ENCODE assay signal across 20 cellular contexts in genomic region chr4:22458112-22458511, GRCh38. TPM values are rescaled to one million over a fixed set of nuclear protein-coding genes. Genes with fewer than 3 reads are reported as not detected.
DNase-seq lines count a peak whose midpoint lies in the region; ATAC-seq, FAIRE-seq and TF ChIP-seq lines count a peak whose summit lies in the region.
"Had no signal": no experiment of that assay in that cellular context is flagged by ENCODE, and none has a peak within 500 bp of the region (broad histone marks: within the 10 kb centered on the region; RNA-seq: fewer than 3 reads in every experiment).

No MANE protein-coding gene starts in this region.

- H4K91ac ChIP-seq in H9 (ENCODE audit: insufficient read length, low read depth, low read length): no peak overlapping the region

- no peaks in the 10 kb centered on the region for H3K9me3 Mint-ChIP-seq in H9
- H3K9me3 Mint-ChIP-seq: activated CD4-positive, alpha-beta T cell treated with anti-CD3 and anti-CD28 coated beads, Interleukin-2, amount 10 ng/mL, durations not matched to agents 7 days and 5 days; brain; dendritic cell treated with granulocyte-macrophage colony-stimulating factor and Interleukin-4, amounts not matched to agents 40 ng/mL and 50 ng/mL, for 4 days had no signal

- no peaks in the 10 kb centered on the region for H3K27me3 Mint-ChIP-seq in H9 (ENCODE audit: low read depth)
- H3K27me3 Mint-ChIP-seq: activated CD4-positive, alpha-beta T cell treated with anti-CD3 and anti-CD28 coated beads, Interleukin-2, amount 10 ng/mL, durations not matched to agents 7 days and 5 days; activated naive CD8-positive, alpha-beta T cell; B cell; brain; dendritic cell treated with granulocyte-macrophage colony-stimulating factor and Interleukin-4, amounts not matched to agents 40 ng/mL and 50 ng/mL, for 4 days had no signal

- no peak overlapping the region for H3K18ac ChIP-seq in H9 (ENCODE audit: insufficient read length, low read depth, low read length)

- H2BK20ac ChIP-seq in H9 (ENCODE audit: low read depth, low read length, poor library complexity, severe bottlenecking): no peak overlapping the region

- no peak overlapping the region for H4K5ac ChIP-seq in H9 (ENCODE audit: insufficient read length, low read depth, low read length)

- no peaks in the 10 kb centered on the region for H3K23me2 ChIP-seq in H9 (ENCODE audit: insufficient read length, low read depth, low read length, poor library complexity, severe bottlenecking)

- DNase-seq in H9 (no peak), NCI-H2107 (lab: John Stamatoyannopoulos, UW) (peak; percentile 2), epithelial cell of prostate (ENCODE audit: low read depth, low spot score) (peak; percentile 46), psoas muscle (peak; percentile 19 to 70), left lobe of liver (ENCODE audit: low spot score) (no peak), NCI-H2081 treated with DMSO at 0.1 percent for 48 hours (lab: John Stamatoyannopoulos, UW) (no peak), GM12891 (ENCODE audit: insufficient read length, low spot score) (no peak)
- DNase-seq: activated CD4-positive, alpha-beta T cell treated with anti-CD3 and anti-CD28 coated beads, Interleukin-2, amount 10 ng/mL, durations not matched to agents 7 days and 5 days; activated T-cell treated with anti-CD3 and anti-CD28 coated beads, Interleukin-2, amount 50 U/mL, for 1 hour; DMS153; right cardiac atrium; stimulated activated CD4-positive, alpha-beta T cell treated with anti-CD3 and anti-CD28 coated beads, Interleukin-2, amount 100 ng/mL, for 24 hours had no signal

- no peak overlapping the region for H3K56ac ChIP-seq in H9 (ENCODE audit: insufficient read length, low read depth, low read length)

- no peaks in the 10 kb centered on the region for H4K20me1 ChIP-seq in H9 (ENCODE audit: control insufficient read depth, insufficient read depth, insufficient read length)

- H3K4me1 Mint-ChIP-seq in H9: peaks cover 29 to 33% of the 10 kb centered on the region in 2 experiments
- H3K4me1 Mint-ChIP-seq: activated CD4-positive, alpha-beta T cell treated with anti-CD3 and anti-CD28 coated beads, Interleukin-2, amount 10 ng/mL, durations not matched to agents 7 days and 5 days; B cell had no signal

- peaks cover 8 to 15% (median 11%) of the 10 kb centered on the region in 3 experiments; a peak in 6 of 7 replicates for H3K36me3 Mint-ChIP-seq in H9 (ENCODE audit: insufficient read depth in 1 of 3, low read depth in 3 of 3)

- WGBS in H9 (ENCODE audit: extremely low coverage, insufficient read length, low lambda C conversion rate): no CpG with 5 or more reads among the region's 4 CpGs
- WGBS in psoas muscle, 3 donors: 35 to 55% (median 43%) methylated on average over 4 of the region's 4 CpGs

- ATAC-seq in psoas muscle: peak; percentile 98
- no peak for ATAC-seq in left lobe of liver
- ATAC-seq: right cardiac atrium had no signal

- H3K79me2 ChIP-seq in H9 (ENCODE audit: insufficient read depth, low read length): no peaks in the 10 kb centered on the region

- no peak overlapping the region for H2BK5ac ChIP-seq in H9 (ENCODE audit: insufficient read length, low read length)

- no peak for TF ChIP-seq POLR2A in GM12891 (IDR thresholded peaks at IDR 0.05; ENCODE audit: low read depth, low read length)

- H2AFZ ChIP-seq in H9 (ENCODE audit: low read length): no peak overlapping the region

- H3K4me3 Mint-ChIP-seq in H9: no peak overlapping the region
- H3K4me3 Mint-ChIP-seq: activated CD4-positive, alpha-beta T cell treated with anti-CD3 and anti-CD28 coated beads, Interleukin-2, amount 10 ng/mL, durations not matched to agents 7 days and 5 days; activated naive CD8-positive, alpha-beta T cell; B cell; brain; dendritic cell treated with granulocyte-macrophage colony-stimulating factor and Interleukin-4, amounts not matched to agents 40 ng/mL and 50 ng/mL, for 4 days had no signal

- no peak overlapping the region for H3K4me2 ChIP-seq in H9 (ENCODE audit: insufficient read depth, insufficient read length, low read length)

- no peak overlapping the region for H2AK5ac ChIP-seq in H9 (ENCODE audit: insufficient read length, low read length)

- TF ChIP-seq CTCF in H9 (conservative IDR thresholded peaks at IDR 0.05) (no peak), psoas muscle (IDR thresholded peaks at IDR 0.05) (no peak)

- no peaks in the 10 kb centered on the region; the same call in 1 of the 2 replicates for H3K4me1 ChIP-seq in H9 (ENCODE audit: insufficient read depth, low read length)
- H3K4me1 ChIP-seq in psoas muscle: peaks cover 37% of the 10 kb centered on the region

- no peak overlapping the region for H3K9ac ChIP-seq in H9 (ENCODE audit: extremely low read depth, insufficient read length, low read length)

- no peak overlapping the region for H3K4me3 ChIP-seq in psoas muscle
- H3K4me3 ChIP-seq: lung, SK-N-MC, thoracic aorta had no signal

- H4K8ac ChIP-seq in H9 (replicated peaks; ENCODE audit: insufficient read length, low read depth, low read length): no peak overlapping the region

- H3K27ac ChIP-seq in H9 (ENCODE audit: insufficient read length, low read depth, low read length) (no peak overlapping the region), epithelial cell of prostate (no peak overlapping the region), psoas muscle (peak overlapping the region; percentile 86)
- H3K27ac ChIP-seq: SK-N-MC, thoracic aorta had no signal

- H3K36me3 ChIP-seq in psoas muscle (ENCODE audit: insufficient read depth in 1 of 2, low read depth in 1 of 2): peaks cover 0 to 5% of the 10 kb centered on the region in 2 donors
- H3K36me3 ChIP-seq: thoracic aorta had no signal

- no peaks in the 10 kb centered on the region for H3K9me3 ChIP-seq in H9 (ENCODE audit: control insufficient read depth, low read depth, low read length)
- H3K9me3 ChIP-seq in psoas muscle: no peaks in the 10 kb centered on the region
- H3K9me3 ChIP-seq: thoracic aorta had no signal

- intact Hi-C loops in psoas muscle (cut with DNase I): loop anchor here (5.0 kb wide), 1 partner anchor 59 kb away; the partner anchor contains the start of gene ADGRA3 (in 2 of the 2)

- H2BK120ac ChIP-seq in H9 (ENCODE audit: low read depth, low read length, poor library complexity, severe bottlenecking): no peak overlapping the region

- H3K27me3 ChIP-seq in H9 (ENCODE audit: insufficient read depth, low read length) (no peaks in the 10 kb centered on the region), psoas muscle (ENCODE audit: insufficient read depth in 3 of 3, low read length in 2 of 3) (no peaks in the 10 kb centered on the region)

- H3K14ac ChIP-seq in H9 (ENCODE audit: insufficient read depth, low read length): no peak overlapping the region

- no peak overlapping the region for H3K23ac ChIP-seq in H9 (ENCODE audit: insufficient read length, low read depth, low read length)

- H3K4ac ChIP-seq in H9 (ENCODE audit: low read depth, low read length): no peak overlapping the region

- peak overlapping the region in 2 of 3 experiments; percentile 10 to 21; a peak in 1 of 7 replicates for H3K27ac Mint-ChIP-seq in H9
- H3K27ac Mint-ChIP-seq: activated CD4-positive, alpha-beta T cell treated with anti-CD3 and anti-CD28 coated beads, Interleukin-2, amount 10 ng/mL, durations not matched to agents 7 days and 5 days; activated naive CD8-positive, alpha-beta T cell; B cell; brain; dendritic cell treated with granulocyte-macrophage colony-stimulating factor and Interleukin-4, amounts not matched to agents 40 ng/mL and 50 ng/mL, for 4 days had no signal

- H2BK15ac ChIP-seq in H9 (ENCODE audit: low read depth, low read length): no peak overlapping the region

- no peaks in the 10 kb centered on the region for H3K79me1 ChIP-seq in H9 (ENCODE audit: insufficient read depth, low read depth, low read length, poor library complexity, severe bottlenecking)

- no peak overlapping the region for H3T11ph ChIP-seq in H9 (ENCODE audit: low read length)

- no peak overlapping the region for H2BK12ac ChIP-seq in H9 (ENCODE audit: insufficient read length, low read depth, low read length)

- FAIRE-seq in GM12891 (lab: Jason Lieb, UNC): no peak

TF ChIP-seq in GM12891, 5 proteins besides CTCF, POLR2A, EP300 and RAD21:
- no peak for TF ChIP-seq POLR2AphosphoS5 (IDR thresholded peaks at IDR 0.05; ENCODE audit: low read depth, low read length)
- TF ChIP-seq POU2F2 (IDR thresholded peaks at IDR 0.05; ENCODE audit: low read depth, low read length): no peak
- TF ChIP-seq TAF1 (IDR thresholded peaks at IDR 0.05; ENCODE audit: low read depth, low read length): no peak
- TF ChIP-seq SPI1 (IDR thresholded peaks at IDR 0.05; ENCODE audit: low read depth, low read length): no peak
- TF ChIP-seq PAX5 (IDR thresholded peaks at IDR 0.05; ENCODE audit: insufficient read depth, low read length, severe bottlenecking): no peak

RNA-seq across cellular contexts. Expression of gene ADGRA3, which starts 57.8 kb away (rescaled TPM):
- total RNA-seq in H9 (2021): 54.4 and 56.5 TPM in 2 replicates
- total RNA-seq in psoas muscle: 10 to 100 TPM; 19.0 to 32.1 (median 23.2) TPM
- polyA plus RNA-seq in psoas muscle: 10 to 100 TPM in 2 of 3 donors, 1 to 10 TPM in 1; 7.4 to 17.5 (median 16.9) TPM
- 73.5 TPM for total RNA-seq in left lobe of liver
- polyA plus RNA-seq in GM12891 (2012; ENCODE audit: low read depth, missing spikeins): 0.03 TPM
- total RNA-seq: B cell, OCI-LY7 had no signal

Comparison
In these comparisons a context has a peak if more than half of its experiments do, and no peak if none do; other contexts are left out.
1. DNase-seq: peak in NCI-H2107 (single experiment), epithelial cell of prostate (single experiment) and psoas muscle (2 of 2); none in H9 (single experiment), left lobe of liver (single experiment), NCI-H2081 treated with DMSO at 0.1 percent for 48 hours (single experiment) and GM12891 (single experiment).